Comparison of ENCODE assay signal across 16 cellular contexts in the genomic region with DNA sequence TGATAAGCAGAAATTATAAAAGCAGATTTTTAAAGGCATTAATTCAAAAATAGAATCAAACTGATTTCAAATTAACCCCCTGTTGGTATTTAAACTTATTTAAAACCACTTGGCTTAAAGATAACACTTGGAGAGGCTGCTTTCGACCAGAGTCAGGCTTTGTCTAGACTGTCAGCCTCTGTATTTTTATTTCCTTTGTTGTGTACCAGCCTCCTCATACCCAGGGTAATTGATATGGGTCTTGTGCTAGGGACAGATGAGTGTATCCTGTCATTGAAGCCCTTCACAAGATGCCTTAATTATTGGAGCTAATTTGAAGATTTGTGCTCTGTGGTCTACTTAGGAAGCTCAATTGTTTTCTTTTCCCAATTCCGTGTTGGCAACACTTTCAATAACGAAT.
DNase-seq lines count a peak whose midpoint lies in the region; ATAC-seq and TF ChIP-seq lines count a peak whose summit lies in the region.
"Had no signal": no experiment of that assay in that cellular context is flagged by ENCODE, and none has a peak within 500 bp of the region (broad histone marks: within the 10 kb centered on the region; RNA-seq: fewer than 3 reads in every experiment).

No MANE protein-coding gene starts in this region.

- DNase-seq in NCI-H1092 treated with DMSO at 0.1 percent for 48 hours (lab: John Stamatoyannopoulos, UW): peak; percentile 11
- DNase-seq in NCI-H1092 (lab: John Stamatoyannopoulos, UW): no peak
- DNase-seq in nephron progenitor cell: no peak
- DNase-seq in NAMALWA (ENCODE audit: low spot score): no peak
- DNase-seq in epidermal melanocyte (ENCODE audit: insufficient read length, low spot score): no peak
- DNase-seq: 8988T; CD8-positive, alpha-beta T cell; DND-41; NCI-H2107; NCI-H446; RPMI8226 had no signal

- H3K4me1 ChIP-seq in ACC112 (ENCODE audit: control insufficient read depth, insufficient read depth, low read length, unreplicated experiment): peaks cover 12% of the 10 kb centered on the region
- H3K4me1 ChIP-seq: SJSA1 had no signal

- H3K4me3 ChIP-seq in ACC112 (ENCODE audit: low read depth, low read length): no peak overlapping the region
- H3K4me3 ChIP-seq: GM23338, SJSA1 had no signal

- peak overlapping the region in 2 of 5 experiments; percentile 1 to 55 for H3K4me3 Mint-ChIP-seq in brain
- no peak overlapping the region for H3K4me3 Mint-ChIP-seq in nephron progenitor cell
- H3K4me3 Mint-ChIP-seq: CD8-positive, alpha-beta T cell; GM23338 had no signal

- H3K4me1 Mint-ChIP-seq in brain (peaks cover 24% of the 10 kb centered on the region), nephron progenitor cell (peaks cover 26% of the 10 kb centered on the region)
- H3K4me1 Mint-ChIP-seq: GM23338 had no signal

- H2AFZ ChIP-seq in ACC112 (ENCODE audit: low read length, unreplicated experiment): peak overlapping the region; percentile 35
- H2AFZ ChIP-seq: GM23338 had no signal

- H3K27me3 ChIP-seq in ACC112 (ENCODE audit: insufficient read depth, low read length): no peaks in the 10 kb centered on the region
- H3K27me3 ChIP-seq: SJSA1 had no signal

- TF ChIP-seq CTCF in brain (conservative IDR thresholded peaks at IDR 0.05) (no peak), nephron progenitor cell (IDR thresholded peaks at IDR 0.05) (no peak)

- peak overlapping the region in 4 of 5 experiments; percentile 36 to 88 (median 64) for H3K27ac Mint-ChIP-seq in brain
- H3K27ac Mint-ChIP-seq in nephron progenitor cell: peak overlapping the region; percentile 56
- H3K27ac Mint-ChIP-seq: CD8-positive, alpha-beta T cell; GM23338 had no signal

- no peak overlapping the region for H3K27ac ChIP-seq in ACC112 (ENCODE audit: low read depth, low read length)
- H3K27ac ChIP-seq: SJSA1 had no signal

- H3K36me3 ChIP-seq in ACC112 (ENCODE audit: insufficient read depth, low read length): no peaks in the 10 kb centered on the region; the same call in 1 of the 2 replicates
- H3K36me3 ChIP-seq: SJSA1 had no signal

- H3K36me3 Mint-ChIP-seq in brain: no peaks in the 10 kb centered on the region
- H3K36me3 Mint-ChIP-seq in nephron progenitor cell (ENCODE audit: low read depth): peaks cover 11% of the 10 kb centered on the region
- H3K36me3 Mint-ChIP-seq: CD8-positive, alpha-beta T cell had no signal

- ATAC-seq in HG03139 (IDR thresholded peaks at IDR 0.05; ENCODE audit: unreplicated experiment): no peak
- ATAC-seq: CD8-positive, alpha-beta T cell; GM23338 had no signal

- H3K79me2 ChIP-seq in ACC112 (ENCODE audit: control insufficient read depth, insufficient read depth, low read length, unreplicated experiment): no peaks in the 10 kb centered on the region

- H3K9me3 Mint-ChIP-seq in brain: peaks cover 4 to 23% (median 8%) of the 10 kb centered on the region in 5 experiments
- peaks cover 13% of the 10 kb centered on the region for H3K9me3 Mint-ChIP-seq in nephron progenitor cell
- H3K9me3 Mint-ChIP-seq: CD8-positive, alpha-beta T cell; GM23338 had no signal

- H3K27me3 Mint-ChIP-seq in brain (no peaks in the 10 kb centered on the region), nephron progenitor cell (ENCODE audit: low read depth, poor library complexity) (peaks cover 4% of the 10 kb centered on the region)
